Comparison of ENCODE assay signal across 8 cellular contexts in genomic region chr22:42621505-42622002, GRCh38. TPM values are rescaled to one million over a fixed set of nuclear protein-coding genes. Genes with fewer than 3 reads are reported as not detected.
A peak's percentile ranks its signal among the peaks of the same experiment; 100 is the strongest.
DNase-seq lines count a peak whose midpoint lies in the region; ATAC-seq, FAIRE-seq and TF ChIP-seq lines count a peak whose summit lies in the region.

No MANE protein-coding gene starts in this region.

- no peak overlapping the region for H3K4me2 ChIP-seq in A549

- H3K9me3 ChIP-seq in A549 (no peaks in the 10 kb centered on the region), ovary (no peaks in the 10 kb centered on the region)

- no peak overlapping the region; a peak in 1 of 6 replicates for H3K27ac ChIP-seq in A549
- H3K27ac ChIP-seq in ovary, result no peak overlapping the region

- TF ChIP-seq EP300 in A549 (IDR thresholded peaks at IDR 0.05) (no peak), ovary (IDR thresholded peaks at IDR 0.05) (no peak)

- peak; percentile 77 for TF ChIP-seq RAD21 in A549 (conservative IDR thresholded peaks at IDR 0.05 in 1 of 2, IDR thresholded peaks at IDR 0.05 in 1 of 2)

- intact Hi-C loops in ovary (cut with DNase I), result no loop called here

- no peaks in the 10 kb centered on the region for H3K27me3 ChIP-seq in ovary

- FAIRE-seq in A549 (lab: Jason Lieb, UNC), result no peak

- peak; percentile 88 to 94 for ATAC-seq in A549

- peak; percentile 78 for TF ChIP-seq CTCF in A549 (IDR thresholded peaks at IDR 0.05)
- TF ChIP-seq CTCF in GM12872 (IDR thresholded peaks at IDR 0.05; ENCODE audit: insufficient read depth, low read depth, low read length), result peak; percentile 97
- TF ChIP-seq CTCF in fibroblast of pulmonary artery (IDR thresholded peaks at IDR 0.05; ENCODE audit: low read length, missing control alignments), result peak; percentile 94
- TF ChIP-seq CTCF in ovary (IDR thresholded peaks at IDR 0.05), result peak; percentile 58 to 75 (median 65)

- POLR2A ChIA-PET in A549 (lab: Yijun Ruan, JAX), result no interaction called here

- H3K36me3 ChIP-seq in ovary, result no peaks in the 10 kb centered on the region

- CTCF ChIA-PET in A549 (lab: Yijun Ruan, JAX), result interaction anchor here (0.6 to 4.3 kb wide), 29 partner anchors 8 to 725 kb away, joined by 3 to 42 read pairs (median 4); partner anchors contain the start of genes A4GALT and CYB5R3

- no peak for TF ChIP-seq POLR2A in A549 (IDR thresholded peaks at IDR 0.05; ENCODE audit: low read length)
- TF ChIP-seq POLR2A in ovary (IDR thresholded peaks at IDR 0.05), result no peak

- DNase-seq in A549 (ENCODE audit: low read depth in 1 of 2, low spot score in 1 of 2) (peak; percentile 64 to 80), NOMO-1 treated with DMSO at 0.1 percent for 48 hours (lab: John Stamatoyannopoulos, UW; ENCODE audit: unreplicated experiment) (peak; percentile 22), activated T-helper 1 cell treated with Interleukin-2 at 50 U/mL for 16 hours (ENCODE audit: low read depth) (peak; percentile 27), fibroblast of pulmonary artery (ENCODE audit: low read depth) (peak; percentile 65), ovary (peak; percentile 62 to 81 (median 73)), NCI-H2107 treated with DMSO at 0.1 percent for 48 hours (lab: John Stamatoyannopoulos, UW; ENCODE audit: unreplicated experiment) (no peak), OCI-M2 (lab: John Stamatoyannopoulos, UW; ENCODE audit: unreplicated experiment) (no peak)

- H3K4me3 ChIP-seq in A549 (no peak overlapping the region), fibroblast of pulmonary artery (replicated peaks; ENCODE audit: low read depth, low read length) (no peak overlapping the region), ovary (no peak overlapping the region)

- H3K4me1 ChIP-seq in A549 (peaks cover 10% of the 10 kb centered on the region; the same call in 2 of the 3 replicates), ovary (ENCODE audit: insufficient read depth) (no peaks in the 10 kb centered on the region)

- 45% methylated on average over 9 of the region's 11 CpGs for WGBS in A549 (ENCODE audit: missing lambda C conversion rate)
- 50 to 55% (median 54%) methylated on average over 11 of the region's 11 CpGs for WGBS in ovary, 3 donors

TF ChIP-seq in A549, 52 proteins besides CTCF, POLR2A, EP300 and RAD21:
- TF ChIP-seq SMC3 (IDR thresholded peaks at IDR 0.05), result peak; percentile 84
- TF ChIP-seq CHD2 (IDR thresholded peaks at IDR 0.05; ENCODE audit: low read length, partially characterized antibody), result no peak
- no peak for TF ChIP-seq HOXB5 (CRISPR knock-in tag; IDR thresholded peaks at IDR 0.05)
- peak; percentile 51 for TF ChIP-seq USF2 (IDR thresholded peaks at IDR 0.05)
- TF ChIP-seq EHMT2 (IDR thresholded peaks at IDR 0.05; ENCODE audit: low read depth), result no peak
- TF ChIP-seq RCOR1 (IDR thresholded peaks at IDR 0.05; ENCODE audit: low read depth, low read length), result no peak
- no peak for TF ChIP-seq EHF (CRISPR knock-in tag; IDR thresholded peaks at IDR 0.05)
- no peak for TF ChIP-seq CEBPB (IDR thresholded peaks at IDR 0.05)
- TF ChIP-seq REST (IDR thresholded peaks at IDR 0.05), result no peak
TF ChIP-seq in A549: peak in this region for 2.

RNA-seq across cellular contexts. Expression of gene POLDIP3, which starts 6.9 kb away (rescaled TPM):
- polyA plus RNA-seq in A549 (2011; rRNA removed) (31.8 and 42.0 TPM in 2 replicates), A549 (2017; fragmentation: RNase III; extraction: RNeasy Plus Mini Kit Qiagen cat#74134 plus additional on column Dnase treatment) (29.8 to 31.5 TPM (median 31.0 TPM) in 3 replicates), ovary (100 to 1,000 TPM in 1 of 2 donors, 10 to 100 TPM in 1; 69.1 to 125 TPM)
- 23.8 and 30.2 TPM in 2 replicates for polyA plus RNA-seq in A549 (2012; cell fraction: cytosol; rRNA removed)
- 27.7 and 37.2 TPM in 2 replicates for polyA plus RNA-seq in A549 (2012; cell fraction: nucleus; rRNA removed)
- polyA minus RNA-seq in A549 (2011; rRNA and poly(A)+ RNA removed), result 33.8 and 34.7 TPM in 2 replicates
- total RNA-seq in ovary, result 100 to 1,000 TPM in 5 of 7 donors, 10 to 100 TPM in 2; 44.0 to 133 (median 103) TPM

RNA-seq across cellular contexts. Expression of gene ATP5MGL, which starts 18.8 kb away (rescaled TPM):
- polyA plus RNA-seq in A549 (2011; rRNA removed) (not detected in 2 replicates), A549 (2017; fragmentation: RNase III; extraction: RNeasy Plus Mini Kit Qiagen cat#74134 plus additional on column Dnase treatment) (not detected in 3 replicates), ovary (not detected)
- not detected in 2 replicates for polyA plus RNA-seq in A549 (2012; cell fraction: cytosol; rRNA removed)
- not detected in 2 replicates for polyA plus RNA-seq in A549 (2012; cell fraction: nucleus; rRNA removed)
- polyA minus RNA-seq in A549 (2011; rRNA and poly(A)+ RNA removed), result 0.87 and 1.3 TPM in 2 replicates
- under 1 TPM in 5 of 7 donors, not detected in 2; 0.30 to 0.91 (median 0.54) TPM for total RNA-seq in ovary

RNA-seq across cellular contexts. Expression of gene CYB5R3, which starts 27.6 kb away (rescaled TPM):
- polyA plus RNA-seq in A549 (2011; rRNA removed) (30.8 and 39.4 TPM in 2 replicates), A549 (2017; fragmentation: RNase III; extraction: RNeasy Plus Mini Kit Qiagen cat#74134 plus additional on column Dnase treatment) (47.6 to 54.0 TPM (median 51.8 TPM) in 3 replicates), ovary (100 to 1,000 TPM; 224 to 231 TPM)
- 53.4 and 74.7 TPM in 2 replicates for polyA plus RNA-seq in A549 (2012; cell fraction: cytosol; rRNA removed)
- 60.2 and 68.1 TPM in 2 replicates for polyA plus RNA-seq in A549 (2012; cell fraction: nucleus; rRNA removed)
- polyA minus RNA-seq in A549 (2011; rRNA and poly(A)+ RNA removed), result 40.5 and 42.5 TPM in 2 replicates
- total RNA-seq in ovary, result 100 to 1,000 TPM in 5 of 7 donors, 10 to 100 TPM in 2; 56.9 to 279 (median 228) TPM

Comparison
In these comparisons a context has a peak if more than half of its experiments do, and no peak if none do; other contexts are left out.
1. DNase-seq: peak in A549 (2 of 2), NOMO-1 treated with DMSO at 0.1 percent for 48 hours (single experiment), activated T-helper 1 cell treated with Interleukin-2 at 50 U/mL for 16 hours (single experiment), fibroblast of pulmonary artery (single experiment) and ovary (5 of 5); none in NCI-H2107 treated with DMSO at 0.1 percent for 48 hours (single experiment) and OCI-M2 (single experiment).
2. Peak in every context shown above with its lines, with median percentiles within 50 percentile points of each other: CTCF ChIP-seq.